8 cellular contexts compared by ENCODE assay signal in the genomic region with DNA sequence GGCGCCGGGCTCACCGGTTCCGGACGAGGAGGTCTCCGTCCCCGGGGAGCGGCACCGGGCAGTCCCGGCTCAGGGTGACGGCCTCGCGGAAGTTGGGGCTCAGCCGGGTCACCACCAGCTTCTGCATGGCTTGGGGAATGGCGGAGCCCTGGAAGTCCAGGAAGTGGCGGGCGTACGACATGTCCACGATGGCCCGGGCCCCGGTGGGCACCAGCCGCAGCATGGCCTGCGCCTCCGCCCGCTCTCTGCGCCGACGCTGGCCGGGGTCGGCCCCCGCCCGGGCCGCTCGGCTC.
DNase-seq lines count a peak whose midpoint lies in the region; ATAC-seq and TF ChIP-seq lines count a peak whose summit lies in the region.

No MANE protein-coding gene starts in this region.

- H3K9ac ChIP-seq in SU-DHL-6 (ENCODE audit: low read length), result peak overlapping the region; percentile 65

- ATAC-seq in GM18870 (IDR thresholded peaks at IDR 0.05; ENCODE audit: unreplicated experiment) (peak; percentile 7), HG02623 (IDR thresholded peaks at IDR 0.05; ENCODE audit: unreplicated experiment) (peak; percentile 10)

- no peaks in the 10 kb centered on the region for H3K9me2 ChIP-seq in SU-DHL-6 (replicated peaks; ENCODE audit: insufficient read depth, low read length)

- H3K27me3 ChIP-seq in SU-DHL-6 (ENCODE audit: low read length), result no peaks in the 10 kb centered on the region

- peaks cover 4% of the 10 kb centered on the region for H3F3A ChIP-seq in SU-DHL-6 (ENCODE audit: insufficient read depth)

- no peak for DNase-seq in fibroblast of pulmonary artery (ENCODE audit: low read depth)
- DNase-seq in skeletal muscle cell (ENCODE audit: low read depth), result no peak
- no peak for DNase-seq in SW480 (ENCODE audit: low spot score)
- DNase-seq in GDM1 (lab: John Stamatoyannopoulos, UW), result no peak
- no peak for DNase-seq in NCI-H2107 (lab: John Stamatoyannopoulos, UW)

- H3K9me3 ChIP-seq in SU-DHL-6 (ENCODE audit: insufficient read depth, low read length), result no peaks in the 10 kb centered on the region

- H4K20me1 ChIP-seq in SU-DHL-6 (ENCODE audit: low read depth, low read length), result peaks cover 9% of the 10 kb centered on the region; the same call in 1 of the 2 replicates

- H3K4me3 ChIP-seq in SU-DHL-6 (ENCODE audit: insufficient read depth, low read length, poor library complexity, severe bottlenecking) (peak overlapping the region; percentile 97), fibroblast of pulmonary artery (replicated peaks; ENCODE audit: low read depth, low read length) (peak overlapping the region; percentile 86), skeletal muscle cell (ENCODE audit: low read depth, low read length) (peak overlapping the region; percentile 83)

- peak overlapping the region; percentile 69 for H3K4me2 ChIP-seq in SU-DHL-6 (ENCODE audit: low read depth, low read length, poor library complexity, severe bottlenecking)

- no peaks in the 10 kb centered on the region for H3K36me3 ChIP-seq in SU-DHL-6 (ENCODE audit: low read length)

- peak overlapping the region; percentile 79 for H2AFZ ChIP-seq in SU-DHL-6 (ENCODE audit: low read depth, low read length, severe bottlenecking)

- no peak overlapping the region for H3K27ac ChIP-seq in SU-DHL-6 (ENCODE audit: low read depth, low read length)

- H3K79me2 ChIP-seq in SU-DHL-6 (ENCODE audit: insufficient read depth, low read length), result no peaks in the 10 kb centered on the region

- TF ChIP-seq CTCF in SU-DHL-6 (IDR thresholded peaks at IDR 0.05; ENCODE audit: insufficient read depth, low read length, poor library complexity, severe bottlenecking) (no peak), fibroblast of pulmonary artery (IDR thresholded peaks at IDR 0.05; ENCODE audit: low read length, missing control alignments) (no peak)
